Comparison of ENCODE assay signal across 11 cellular contexts in the genomic region with DNA sequence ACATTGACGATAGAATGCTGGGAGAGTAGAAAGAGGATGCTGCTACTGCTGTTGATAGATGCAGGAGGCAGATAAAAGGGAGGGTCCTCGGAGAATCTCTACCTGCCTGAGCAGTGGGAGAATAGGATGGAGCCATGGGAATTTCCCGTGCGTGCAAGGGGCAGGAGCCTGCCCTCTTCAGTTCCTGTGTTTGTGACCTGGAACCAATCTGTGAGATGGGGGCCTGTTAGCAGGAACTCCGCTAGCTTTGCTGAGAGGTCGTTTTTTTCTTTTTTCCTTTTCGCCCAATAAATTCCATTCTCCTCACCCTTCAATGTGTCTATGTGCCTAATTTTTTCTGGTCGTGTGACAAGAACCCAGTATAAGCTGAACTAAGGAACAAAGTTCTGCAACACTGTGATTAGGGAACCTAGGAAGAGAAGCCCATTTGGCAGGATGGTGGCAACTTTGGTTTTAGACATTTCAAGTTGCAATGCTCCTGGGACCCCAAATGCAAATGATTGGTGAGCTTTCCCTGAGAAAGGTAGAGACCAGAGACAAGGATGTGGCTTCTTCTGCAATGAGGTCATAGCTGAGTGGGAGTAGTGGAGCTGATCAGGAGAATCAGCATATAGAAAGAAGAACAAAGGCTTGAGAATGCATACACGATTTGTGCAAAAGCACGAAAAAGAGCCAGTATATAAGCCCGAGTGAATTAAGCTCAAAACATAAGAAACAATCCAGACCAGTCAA. TPM values are rescaled to one million over a fixed set of nuclear protein-coding genes. Genes with fewer than 3 reads are reported as not detected.
DNase-seq lines count a peak whose midpoint lies in the region; ATAC-seq and TF ChIP-seq lines count a peak whose summit lies in the region.
"Had no signal": no experiment of that assay in that cellular context is flagged by ENCODE, and none has a peak within 500 bp of the region (broad histone marks: within the 10 kb centered on the region; RNA-seq: fewer than 3 reads in every experiment).

No MANE protein-coding gene starts in this region.

- no peaks in the 10 kb centered on the region for H3K9me3 Mint-ChIP-seq in T-helper 2 cell treated with Interferon-gamma antibody and Interleukin-4, amounts not matched to agents 5 μg/mL and 100 μg/mL, for 36 hours
- no peaks in the 10 kb centered on the region for H3K9me3 Mint-ChIP-seq in natural killer cell treated with Interleukin-12 subunit alpha and Interleukin-12 subunit beta and Interleukin-15 and Interleukin-18, amount 100 ng/mL, for 72 hours
- H3K9me3 Mint-ChIP-seq in progenitor cell of endocrine pancreas (ENCODE audit: low read depth), result peaks cover 4% of the 10 kb centered on the region
- H3K9me3 Mint-ChIP-seq: type B pancreatic cell had no signal

- H3K27ac Mint-ChIP-seq in T-helper 2 cell treated with Interferon-gamma antibody and Interleukin-4, amounts not matched to agents 5 μg/mL and 100 μg/mL, for 36 hours, result no peak overlapping the region
- no peak overlapping the region for H3K27ac Mint-ChIP-seq in natural killer cell treated with Interleukin-12 subunit alpha and Interleukin-12 subunit beta and Interleukin-15 and Interleukin-18, amount 100 ng/mL, for 72 hours
- no peak overlapping the region for H3K27ac Mint-ChIP-seq in progenitor cell of endocrine pancreas
- H3K27ac Mint-ChIP-seq: type B pancreatic cell had no signal

- H3K9ac ChIP-seq in HUES6 (ENCODE audit: low read length), result no peak overlapping the region

- H3K4me3 Mint-ChIP-seq in T-helper 2 cell treated with Interferon-gamma antibody and Interleukin-4, amounts not matched to agents 5 μg/mL and 100 μg/mL, for 36 hours, result no peak overlapping the region
- H3K4me3 Mint-ChIP-seq in natural killer cell treated with Interleukin-12 subunit alpha and Interleukin-12 subunit beta and Interleukin-15 and Interleukin-18, amount 100 ng/mL, for 72 hours, result no peak overlapping the region
- no peak overlapping the region for H3K4me3 Mint-ChIP-seq in progenitor cell of endocrine pancreas (ENCODE audit: low read depth)
- H3K4me3 Mint-ChIP-seq: type B pancreatic cell had no signal

- peaks cover 32% of the 10 kb centered on the region for H3K4me1 Mint-ChIP-seq in T-helper 2 cell treated with Interferon-gamma antibody and Interleukin-4, amounts not matched to agents 5 μg/mL and 100 μg/mL, for 36 hours (ENCODE audit: low read depth)
- peaks cover 12 to 17% of the 10 kb centered on the region in 2 donors for H3K4me1 Mint-ChIP-seq in natural killer cell treated with Interleukin-12 subunit alpha and Interleukin-12 subunit beta and Interleukin-15 and Interleukin-18, amount 100 ng/mL, for 72 hours (ENCODE audit: low read depth in 2 of 2)
- H3K4me1 Mint-ChIP-seq in progenitor cell of endocrine pancreas (ENCODE audit: low read depth), result no peaks in the 10 kb centered on the region

- POLR2A ChIA-PET in A673 (lab: Charles Lee; ENCODE audit: low non-redundant PET), result no interaction called here

- CTCF ChIA-PET in A673 (lab: Charles Lee), result no interaction called here

- no peaks in the 10 kb centered on the region for H3K27me3 Mint-ChIP-seq in T-helper 2 cell treated with Interferon-gamma antibody and Interleukin-4, amounts not matched to agents 5 μg/mL and 100 μg/mL, for 36 hours (ENCODE audit: low read depth)
- H3K27me3 Mint-ChIP-seq in natural killer cell treated with Interleukin-12 subunit alpha and Interleukin-12 subunit beta and Interleukin-15 and Interleukin-18, amount 100 ng/mL, for 72 hours, result no peaks in the 10 kb centered on the region
- H3K27me3 Mint-ChIP-seq in progenitor cell of endocrine pancreas, result no peaks in the 10 kb centered on the region
- H3K27me3 Mint-ChIP-seq: type B pancreatic cell had no signal

- H3K27ac ChIP-seq in HUES6 (ENCODE audit: low read depth, low read length) (peak overlapping the region; percentile 58), A673 (ENCODE audit: low read depth, low read length, poor library complexity, severe bottlenecking) (no peak overlapping the region)

- H3K4me3 ChIP-seq in HUES6 (ENCODE audit: low read depth, low read length) (no peak overlapping the region), A673 (ENCODE audit: low read depth, low read length, poor library complexity, severe bottlenecking) (no peak overlapping the region)

- BruUV-seq in A673 (replicated peaks; lab: Mats Ljungman, UMichigan), result no TSS peak

- TF ChIP-seq CTCF in A673 (conservative IDR thresholded peaks at IDR 0.05; ENCODE audit: low read depth, low read length) (no peak), progenitor cell of endocrine pancreas (IDR thresholded peaks at IDR 0.05; ENCODE audit: unreplicated experiment) (no peak)

- H3K27me3 ChIP-seq in HUES6 (ENCODE audit: control insufficient read depth, insufficient read depth, low read length) (no peaks in the 10 kb centered on the region), A673 (replicated peaks; ENCODE audit: insufficient read depth, low read depth, low read length, poor library complexity) (no peaks in the 10 kb centered on the region)

- DNase-seq in CD1c-positive myeloid dendritic cell (ENCODE audit: extremely low spot score), result peak; percentile 23
- no peak for DNase-seq in T-helper 2 cell treated with Interferon-gamma antibody and Interleukin-4, amounts not matched to agents 5 μg/mL and 100 μg/mL, for 36 hours (ENCODE audit: low spot score)
- DNase-seq in A673 (ENCODE audit: low spot score), result no peak
- no peak for DNase-seq in natural killer cell treated with Interleukin-12 subunit alpha and Interleukin-12 subunit beta and Interleukin-15 and Interleukin-18, amount 100 ng/mL, for 72 hours (ENCODE audit: low spot score)
- DNase-seq in progenitor cell of endocrine pancreas (ENCODE audit: low spot score, unreplicated experiment), result no peak
- DNase-seq: head of caudate nucleus, NCI-H1105 had no signal

- H3K4me1 ChIP-seq in HUES6 (ENCODE audit: control insufficient read depth, insufficient read depth, low read length) (peaks cover 44% of the 10 kb centered on the region), A673 (ENCODE audit: insufficient read depth, low read length, poor library complexity, severe bottlenecking) (peaks cover 11% of the 10 kb centered on the region)

- H3K36me3 ChIP-seq in HUES6 (ENCODE audit: control insufficient read depth, insufficient read depth, low read length), result no peaks in the 10 kb centered on the region
- no peaks in the 10 kb centered on the region for H3K36me3 ChIP-seq in A673 (ENCODE audit: insufficient read depth, low read length, poor library complexity, severe bottlenecking)

- H3K36me3 Mint-ChIP-seq in T-helper 2 cell treated with Interferon-gamma antibody and Interleukin-4, amounts not matched to agents 5 μg/mL and 100 μg/mL, for 36 hours (ENCODE audit: low read depth), result peaks cover 28% of the 10 kb centered on the region
- no peaks in the 10 kb centered on the region for H3K36me3 Mint-ChIP-seq in natural killer cell treated with Interleukin-12 subunit alpha and Interleukin-12 subunit beta and Interleukin-15 and Interleukin-18, amount 100 ng/mL, for 72 hours
- no peaks in the 10 kb centered on the region for H3K36me3 Mint-ChIP-seq in progenitor cell of endocrine pancreas (ENCODE audit: insufficient read depth)

- intact Hi-C loops in A673 (cut with micrococcal nuclease; ENCODE audit: unreplicated experiment), result no loop called here

- ATAC-seq in GM19043 (IDR thresholded peaks at IDR 0.05; ENCODE audit: low read depth, unreplicated experiment) (peak; percentile 90), HG02759 (IDR thresholded peaks at IDR 0.05; ENCODE audit: unreplicated experiment) (peak; percentile 94)
- ATAC-seq in natural killer cell treated with Interleukin-12 subunit alpha and Interleukin-12 subunit beta and Interleukin-15 and Interleukin-18, amount 100 ng/mL, for 72 hours, result no peak

- H3K9me3 ChIP-seq in HUES6 (ENCODE audit: control insufficient read depth, insufficient read depth, low read depth, low read length), result no peaks in the 10 kb centered on the region
- H3K9me3 ChIP-seq in A673 (ENCODE audit: low read depth, low read length, poor library complexity, severe bottlenecking), result peaks cover 4% of the 10 kb centered on the region

RNA-seq across cellular contexts. Expression of a gene that starts 23.9 kb away (rescaled TPM):
- total RNA-seq in A673 (2021) (8.8 and 12.3 TPM in 2 replicates), progenitor cell of endocrine pancreas (1.6 and 3.2 TPM in 2 replicates)
- total RNA-seq in natural killer cell treated with Interleukin-12 subunit alpha and Interleukin-12 subunit beta and Interleukin-15 and Interleukin-18, amount 100 ng/mL, for 72 hours, result 10 to 100 TPM; 56.8 to 76.5 TPM

Comparison
In these comparisons a context has a peak if more than half of its experiments do, and no peak if none do; other contexts are left out.
1. ATAC-seq: peak in GM19043 (single experiment) and HG02759 (single experiment); none in natural killer cell treated with Interleukin-12 subunit alpha and Interleukin-12 subunit beta and Interleukin-15 and Interleukin-18, amount 100 ng/mL, for 72 hours (0 of 2).